Comparison of ENCODE assay signal across 1 cellular context in genomic region chr17:80053102-80053501, GRCh38.
TF ChIP-seq lines count a peak whose summit lies in the region.

No MANE protein-coding gene starts in this region.

TF ChIP-seq in GM23338, 12 proteins besides CTCF, POLR2A, EP300 and RAD21 (continued from another document):
- TF ChIP-seq ZNF462 (CRISPR knock-in tag; IDR thresholded peaks at IDR 0.05): no peak
- no peak for TF ChIP-seq EZH2 (IDR thresholded peaks at IDR 0.05; ENCODE audit: low read depth, unreplicated experiment)
